8 cellular contexts compared by ENCODE assay signal in the genomic region with DNA sequence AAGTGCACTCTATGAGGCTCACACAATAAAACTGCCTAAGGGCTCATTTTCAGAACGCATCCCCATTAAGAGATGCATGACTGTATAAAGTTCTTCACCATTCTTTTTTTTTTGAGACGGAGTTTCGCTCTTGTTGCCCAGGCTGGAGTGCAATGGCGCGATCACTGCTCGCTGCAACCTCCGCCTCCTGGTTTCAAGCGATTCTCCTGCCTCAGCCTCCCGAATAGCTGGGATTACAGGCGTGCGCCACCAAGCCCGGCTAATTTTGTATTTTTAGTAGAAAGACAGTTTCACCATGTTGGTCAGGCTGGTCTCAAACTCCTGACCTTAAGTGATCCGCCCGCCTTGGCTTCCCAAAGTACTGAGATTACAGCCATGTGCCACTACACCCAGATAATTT. TPM values are rescaled to one million over a fixed set of nuclear protein-coding genes. Genes with fewer than 3 reads are reported as not detected.
DNase-seq lines count a peak whose midpoint lies in the region; ATAC-seq, FAIRE-seq and TF ChIP-seq lines count a peak whose summit lies in the region.
"Not testable (repeated sequence)": the region's sequence is repeated elsewhere in the genome, so short reads cannot be mapped to it uniquely, and the experiment has no call there.

No MANE protein-coding gene starts in this region.

- ATAC-seq in activated B cell treated with CpG ODN at 0.5 μM for 24 hours (ENCODE audit: low read depth); gastrocnemius medialis: not testable (repeated sequence)

- CTCF ChIA-PET in activated B cell treated with CpG ODN at 0.5 μM for 24 hours (lab: Charles Lee): not testable (repeated sequence)
- CTCF ChIA-PET in endothelial cell of umbilical vein (lab: Charles Lee): interaction anchor here (1.2 to 3.9 kb wide), 2 partner anchors 187 to 250 kb away, joined by 5 to 38 read pairs; no protein-coding TSS in a partner anchor

- peaks cover 30% of the 10 kb centered on the region for H3K36me3 Mint-ChIP-seq in activated B cell treated with CpG ODN at 0.5 μM for 24 hours (ENCODE audit: low read depth)
- peaks cover 22% of the 10 kb centered on the region for H3K36me3 Mint-ChIP-seq in activated naive CD8-positive, alpha-beta T cell treated with anti-CD3 and anti-CD28 coated beads for 36 hours

- not testable (repeated sequence) for DNase-seq in GM12865 (ENCODE audit: low read depth); activated B cell treated with CpG ODN at 0.5 μM for 24 hours; activated naive CD8-positive, alpha-beta T cell treated with anti-CD3 and anti-CD28 coated beads for 36 hours; endothelial cell of umbilical vein (ENCODE audit: low read depth, low spot score); gastrocnemius medialis
- peak; percentile 11 for DNase-seq in NCI-H146 (lab: John Stamatoyannopoulos, UW)

- H3K36me3 ChIP-seq in endothelial cell of umbilical vein (ENCODE audit: control insufficient read depth in 2 of 2, extremely low read depth in 1 of 2, insufficient read depth in 2 of 2, low read length in 2 of 2); mucosa of stomach (ENCODE audit: control insufficient read depth, insufficient read depth, low read length): not testable (repeated sequence)
- peaks cover 0 to 15% of the 10 kb centered on the region in 2 donors for H3K36me3 ChIP-seq in gastrocnemius medialis

- H3K79me2 ChIP-seq in endothelial cell of umbilical vein (ENCODE audit: control insufficient read depth, insufficient read depth, low read length): peaks cover 20% of the 10 kb centered on the region

- intact Hi-C loops in activated B cell treated with CpG ODN at 0.5 μM for 24 hours (cut with micrococcal nuclease) (loop anchor here (5.0 to 10.0 kb wide), 6 partner anchors 335 to 1127 kb away; a partner anchor contains a TSS), endothelial cell of umbilical vein (cut with micrococcal nuclease) (loop anchor here (5.0 kb wide), 2 partner anchors 185 to 335 kb away; a partner anchor contains a TSS), gastrocnemius medialis (cut with DNase I; ENCODE audit: low total_unique reads) (loop anchor here (5.0 kb wide), 1 partner anchor 350 kb away; no protein-coding TSS in a partner anchor)

- H3K9me3 ChIP-seq in endothelial cell of umbilical vein (replicated peaks; ENCODE audit: control insufficient read depth, insufficient read depth, low read length); mucosa of stomach (ENCODE audit: control insufficient read depth, low read length); gastrocnemius medialis: not testable (repeated sequence)

- H3K4me1 Mint-ChIP-seq in activated B cell treated with CpG ODN at 0.5 μM for 24 hours: peaks cover 22% of the 10 kb centered on the region
- H3K4me1 Mint-ChIP-seq in activated naive CD8-positive, alpha-beta T cell treated with anti-CD3 and anti-CD28 coated beads for 36 hours: not testable (repeated sequence)

- H3K27ac Mint-ChIP-seq in activated B cell treated with CpG ODN at 0.5 μM for 24 hours: peak overlapping the region; percentile 100
- H3K27ac Mint-ChIP-seq in activated naive CD8-positive, alpha-beta T cell treated with anti-CD3 and anti-CD28 coated beads for 36 hours: peak overlapping the region; percentile 100

- not testable (repeated sequence) for H3K9ac ChIP-seq in endothelial cell of umbilical vein (replicated peaks; ENCODE audit: extremely low read depth, insufficient read depth, low read length)
- peak overlapping the region; percentile 94 for H3K9ac ChIP-seq in mucosa of stomach (ENCODE audit: low read length)

- not testable (repeated sequence) for H3K27me3 Mint-ChIP-seq in activated B cell treated with CpG ODN at 0.5 μM for 24 hours; activated naive CD8-positive, alpha-beta T cell treated with anti-CD3 and anti-CD28 coated beads for 36 hours

- H3K27me3 ChIP-seq in endothelial cell of umbilical vein (ENCODE audit: control insufficient read depth in 2 of 2, insufficient read depth in 2 of 2, low read length in 2 of 2); mucosa of stomach (ENCODE audit: control insufficient read depth, insufficient read depth, low read length); gastrocnemius medialis: not testable (repeated sequence)

- H4K20me1 ChIP-seq in endothelial cell of umbilical vein (replicated peaks; ENCODE audit: control insufficient read depth, extremely low read depth, insufficient read depth, low read length): not testable (repeated sequence)

- H3K4me1 ChIP-seq in endothelial cell of umbilical vein (ENCODE audit: control insufficient read depth, extremely low read depth, insufficient read depth, low read length): peaks cover 17% of the 10 kb centered on the region
- H3K4me1 ChIP-seq in mucosa of stomach (ENCODE audit: control insufficient read depth, insufficient read depth, low read length): peaks cover 15% of the 10 kb centered on the region
- peaks cover 27 to 33% of the 10 kb centered on the region in 2 donors for H3K4me1 ChIP-seq in gastrocnemius medialis

- POLR2A ChIA-PET in activated B cell treated with CpG ODN at 0.5 μM for 24 hours (lab: Charles Lee): interaction anchor here (0.6 to 4.0 kb wide), 4 partner anchors 10 to 288 kb away, joined by 3 to 104 read pairs (median 16); a partner anchor contains a TSS
- POLR2A ChIA-PET in endothelial cell of umbilical vein (lab: Charles Lee): interaction anchor here (0.7 kb wide), 1 partner anchor 21 kb away, joined by 4 read pairs; no protein-coding TSS in a partner anchor

- not testable (repeated sequence) for H3K4me2 ChIP-seq in endothelial cell of umbilical vein (ENCODE audit: insufficient read depth, low read length)

- BruUV-seq in endothelial cell of umbilical vein (replicated peaks; lab: Mats Ljungman, UMichigan): not testable (repeated sequence)

- not testable (repeated sequence) for H3K9me1 ChIP-seq in endothelial cell of umbilical vein (replicated peaks; ENCODE audit: control insufficient read depth, extremely low read depth, insufficient read depth, low read length)

- TF ChIP-seq CTCF in 22Rv1 (IDR thresholded peaks at IDR 0.05); GM12865 (IDR thresholded peaks at IDR 0.05; ENCODE audit: insufficient read depth, low read depth, low read length, missing control alignments); activated B cell treated with CpG ODN at 0.5 μM for 24 hours (IDR thresholded peaks at IDR 0.05); endothelial cell of umbilical vein (IDR thresholded peaks at IDR 0.05; ENCODE audit: extremely low read depth in 1 of 2, insufficient read depth in 1 of 2, low read depth in 1 of 2, low read length in 2 of 2); gastrocnemius medialis (IDR thresholded peaks at IDR 0.05 in 4 of 5, conservative IDR thresholded peaks at IDR 0.05 in 1 of 5): not testable (repeated sequence)

- peak overlapping the region; percentile 100 for H3K27ac ChIP-seq in 22Rv1
- H3K27ac ChIP-seq in endothelial cell of umbilical vein (ENCODE audit: insufficient read depth, low read depth, low read length): not testable (repeated sequence)
- peak overlapping the region; percentile 92 to 99 (median 96) for H3K27ac ChIP-seq in gastrocnemius medialis

- dilution Hi-C loops in endothelial cell of umbilical vein (cut with MboI; ENCODE audit: extremely low pct_ligation_motif_present, low sequenced_read_pairs): not testable (repeated sequence)

- TF ChIP-seq POLR2A in endothelial cell of umbilical vein (IDR thresholded peaks at IDR 0.05; ENCODE audit: low read depth, low read length); gastrocnemius medialis (IDR thresholded peaks at IDR 0.05): not testable (repeated sequence)

- not testable (repeated sequence) for FAIRE-seq in endothelial cell of umbilical vein (lab: Jason Lieb, UNC)

- H3K4me3 Mint-ChIP-seq in activated B cell treated with CpG ODN at 0.5 μM for 24 hours: peak overlapping the region; percentile 19
- peak overlapping the region; percentile 99 for H3K4me3 Mint-ChIP-seq in activated naive CD8-positive, alpha-beta T cell treated with anti-CD3 and anti-CD28 coated beads for 36 hours

- H3K4me3 ChIP-seq in GM12865 (ENCODE audit: low read depth, low read length): peak overlapping the region; percentile 95
- not testable (repeated sequence) for H3K4me3 ChIP-seq in endothelial cell of umbilical vein (replicated peaks in 1 of 3; ENCODE audit: insufficient read depth in 1 of 3, low read depth in 1 of 3, low read length in 3 of 3); mucosa of stomach (ENCODE audit: low read length); gastrocnemius medialis

- in situ Hi-C loops in gastrocnemius medialis (cut with MboI; ENCODE audit: low sequenced_read_pairs in 4 of 4): not testable (repeated sequence)

- not testable (repeated sequence) for H3K9me3 Mint-ChIP-seq in activated B cell treated with CpG ODN at 0.5 μM for 24 hours; activated naive CD8-positive, alpha-beta T cell treated with anti-CD3 and anti-CD28 coated beads for 36 hours

- H2AFZ ChIP-seq in endothelial cell of umbilical vein (ENCODE audit: low read depth, low read length): not testable (repeated sequence)

RNA-seq across cellular contexts. Expression of a gene that starts 2.2 kb away (rescaled TPM):
- total RNA-seq in activated B cell treated with CpG ODN at 0.5 μM for 24 hours: 35.9 and 43.2 TPM in 2 replicates
- 10 to 100 TPM; 47.4 to 47.8 TPM for total RNA-seq in activated naive CD8-positive, alpha-beta T cell treated with anti-CD3 and anti-CD28 coated beads for 36 hours
- total RNA-seq in endothelial cell of umbilical vein: 83.1 and 83.5 TPM in 2 replicates
- 85.7 and 139 TPM in 2 replicates for polyA plus RNA-seq in endothelial cell of umbilical vein
- polyA plus RNA-seq in endothelial cell of umbilical vein (2011; cell fraction: cytosol; rRNA removed): 32.7 and 52.1 TPM in 2 replicates
- polyA plus RNA-seq in endothelial cell of umbilical vein (2011; cell fraction: nucleus; rRNA removed): 14.6 and 25.1 TPM in 2 replicates
- polyA plus RNA-seq in endothelial cell of umbilical vein (2012): 17.1 and 24.7 TPM in 2 replicates
- 8.0 and 9.1 TPM in 2 replicates for polyA minus RNA-seq in endothelial cell of umbilical vein
- polyA minus RNA-seq in endothelial cell of umbilical vein (2011; cell fraction: cytosol; rRNA and poly(A)+ RNA removed): 31.0 TPM
- polyA minus RNA-seq in endothelial cell of umbilical vein (2011; cell fraction: nucleus; rRNA and poly(A)+ RNA removed): 5.4 and 12.6 TPM in 2 replicates
- total RNA-seq in gastrocnemius medialis: 100 to 1,000 TPM in 3 of 4 donors, 10 to 100 TPM in 1; 88.3 to 138 (median 118) TPM

RNA-seq across cellular contexts. Expression of a gene that starts 16.3 kb away (rescaled TPM):
- total RNA-seq in activated B cell treated with CpG ODN at 0.5 μM for 24 hours (5.6 and 6.5 TPM in 2 replicates), endothelial cell of umbilical vein (4.9 and 5.3 TPM in 2 replicates), gastrocnemius medialis (10 to 100 TPM in 1 of 4 donors, 1 to 10 TPM in 3; 6.4 to 18.7 (median 8.6) TPM)
- total RNA-seq in activated naive CD8-positive, alpha-beta T cell treated with anti-CD3 and anti-CD28 coated beads for 36 hours: 1 to 10 TPM; 3.6 to 3.8 TPM
- 4.8 and 7.5 TPM in 2 replicates for polyA plus RNA-seq in endothelial cell of umbilical vein
- 8.0 and 8.6 TPM in 2 replicates for polyA plus RNA-seq in endothelial cell of umbilical vein (2011; cell fraction: cytosol; rRNA removed)
- 5.9 and 6.1 TPM in 2 replicates for polyA plus RNA-seq in endothelial cell of umbilical vein (2011; cell fraction: nucleus; rRNA removed)
- polyA plus RNA-seq in endothelial cell of umbilical vein (2012): 2.8 and 4.2 TPM in 2 replicates
- 1.7 and 2.0 TPM in 2 replicates for polyA minus RNA-seq in endothelial cell of umbilical vein
- 1.6 TPM for polyA minus RNA-seq in endothelial cell of umbilical vein (2011; cell fraction: cytosol; rRNA and poly(A)+ RNA removed)
- polyA minus RNA-seq in endothelial cell of umbilical vein (2011; cell fraction: nucleus; rRNA and poly(A)+ RNA removed): 2.1 and 3.6 TPM in 2 replicates
